In genomic region chr17:54814371-54814770, GRCh38 we compare ENCODE assay signal across 23 cellular contexts.
"Had no signal": no experiment of that assay in that cellular context is flagged by ENCODE, and none has a peak within 500 bp of the region (broad histone marks: within the 10 kb centered on the region; RNA-seq: fewer than 3 reads in every experiment).

No MANE protein-coding gene starts in this region.

- H3K4me1 ChIP-seq: esophagus squamous epithelium, parathyroid adenoma, right atrium auricular region, stomach, thyroid gland, upper lobe of left lung had no signal

- FAIRE-seq: endometrium, frontal cortex, keratinocyte, urothelium cell line had no signal

- H3K9me3 ChIP-seq: esophagus squamous epithelium, mucosa of descending colon, neutrophil, right atrium auricular region, thyroid gland, upper lobe of left lung had no signal

- H3K4me3 ChIP-seq: coronary artery, esophagus squamous epithelium, lung, mucosa of descending colon, right atrium auricular region, stomach, thyroid gland, upper lobe of left lung had no signal

- DNase-seq: dermis blood vessel endothelial cell; effector memory CD8-positive, alpha-beta T cell; erythroblast; esophagus squamous epithelium; hypothalamus; immature natural killer cell; mucosa of descending colon; naive B cell; stimulated activated CD4-positive, alpha-beta T cell treated with anti-CD3 and anti-CD28 coated beads, Interleukin-2, amount 100 ng/mL, for 24 hours; stimulated activated CD4-positive, alpha-beta T cell treated with anti-CD3 and anti-CD28 coated beads, Interleukin-4, amount 100 ng/mL, for 24 hours; stimulated activated naive CD4-positive, alpha-beta T cell treated with Interleukin-2 at 50 U/mL for 16 hours; stomach; thyroid gland; upper lobe of left lung had no signal

- H3K36me3 ChIP-seq: esophagus squamous epithelium, neutrophil, right atrium auricular region, stomach, thyroid gland, upper lobe of left lung had no signal

- H2AFZ ChIP-seq: parathyroid adenoma had no signal

- H3K79me2 ChIP-seq: parathyroid adenoma had no signal

- H3K27me3 ChIP-seq: esophagus squamous epithelium, neutrophil, right atrium auricular region, stomach, thyroid gland, upper lobe of left lung had no signal

- H3K9ac ChIP-seq: parathyroid adenoma had no signal

- H3K27ac ChIP-seq: coronary artery, esophagus squamous epithelium, neutrophil, parathyroid adenoma, right atrium auricular region, stomach, thyroid gland, upper lobe of left lung had no signal
